ENCODE assay signal across 8 cellular contexts in genomic region chr19:45770192-45771101, GRCh38. TPM values are rescaled to one million over a fixed set of nuclear protein-coding genes. Genes with fewer than 3 reads are reported as not detected.
DNase-seq lines count a peak whose midpoint lies in the region; ATAC-seq and TF ChIP-seq lines count a peak whose summit lies in the region.

No MANE protein-coding gene starts in this region.

- ATAC-seq in HG02759 (IDR thresholded peaks at IDR 0.05; ENCODE audit: unreplicated experiment) (peak; percentile 54), left ventricle myocardium superior (peak; percentile 76)

- H3K4me1 ChIP-seq in prostate gland (replicated peaks) (peaks cover 17% of the 10 kb centered on the region), urinary bladder (ENCODE audit: insufficient read depth) (no peaks in the 10 kb centered on the region)

- H3K27me3 ChIP-seq in prostate gland (replicated peaks; ENCODE audit: insufficient read depth) = no peaks in the 10 kb centered on the region

- DNase-seq in GM12865 (ENCODE audit: low read depth) = peak; percentile 99
- DNase-seq in NCI-H1417 treated with DMSO at 0.1 percent for 48 hours (lab: John Stamatoyannopoulos, UW) = peak; percentile 87
- peak; percentile 81 to 96 (median 88) for DNase-seq in T-helper 1 cell
- DNase-seq in amygdala (lab: John Stamatoyannopoulos, UW) = peak; percentile 63 to 95 (median 86)
- DNase-seq in left ventricle myocardium superior = peak; percentile 98
- peak; percentile 98 for DNase-seq in prostate gland (ENCODE audit: low spot score)

- WGBS in prostate gland = 1% methylated on average over 36 of the region's 79 CpGs
- 1% methylated on average over 79 of the region's 79 CpGs for WGBS in urinary bladder

- TF ChIP-seq POLR2A in prostate gland (IDR thresholded peaks at IDR 0.05) = peak; percentile 68

- H3K9me3 ChIP-seq in prostate gland = no peaks in the 10 kb centered on the region

- H3K27ac ChIP-seq in prostate gland (peak overlapping the region; percentile 97 to 99), urinary bladder (ENCODE audit: low read depth) (peak overlapping the region; percentile 82)

- intact Hi-C loops in left ventricle myocardium superior (cut with micrococcal nuclease) (no loop called here), prostate gland (cut with DNase I) (no loop called here)

- no peaks in the 10 kb centered on the region for H3K36me3 ChIP-seq in prostate gland
- no peaks in the 10 kb centered on the region for H3K36me3 ChIP-seq in urinary bladder (ENCODE audit: insufficient read depth)

- H3K4me3 ChIP-seq in GM12865 (ENCODE audit: low read depth, low read length) = peak overlapping the region; percentile 62
- peak overlapping the region; percentile 79 to 83 for H3K4me3 ChIP-seq in prostate gland
- H3K4me3 ChIP-seq in urinary bladder (ENCODE audit: low read depth, low read length) = peak overlapping the region; percentile 76

- TF ChIP-seq CTCF in GM12865 (IDR thresholded peaks at IDR 0.05; ENCODE audit: insufficient read depth, low read depth, low read length, missing control alignments) (peak; percentile 87), prostate gland (IDR thresholded peaks at IDR 0.05) (peak; percentile 95 to 98 (median 96))

RNA-seq across cellular contexts. Expression of gene SIX5, which starts 1.4 kb away (rescaled TPM):
- total RNA-seq in left ventricle myocardium superior = 26.1 TPM
- total RNA-seq in prostate gland = 10 to 100 TPM; 33.7 to 37.5 TPM
- total RNA-seq in urinary bladder = 10.4 TPM
- polyA plus RNA-seq in urinary bladder = 51.1 TPM

RNA-seq across cellular contexts. Expression of gene DMPK, which starts 11.8 kb away (rescaled TPM):
- total RNA-seq in left ventricle myocardium superior (275 TPM), prostate gland (10 to 100 TPM; 52.8 to 88.2 TPM), urinary bladder (49.4 TPM)
- polyA plus RNA-seq in urinary bladder = 223 TPM

RNA-seq across cellular contexts. Expression of gene DMWD, which starts 22.2 kb away (rescaled TPM):
- 64.6 TPM for total RNA-seq in left ventricle myocardium superior
- 10 to 100 TPM; 35.5 to 96.7 TPM for total RNA-seq in prostate gland
- total RNA-seq in urinary bladder = 24.7 TPM
- 43.7 TPM for polyA plus RNA-seq in urinary bladder

RNA-seq across cellular contexts. Expression of gene MEIOSIN, which starts 37.2 kb away (rescaled TPM):
- not detected for total RNA-seq in left ventricle myocardium superior
- total RNA-seq in prostate gland = 1 to 10 TPM in 1 of 2 donors, not detected in 1; 1.8 TPM
- total RNA-seq in urinary bladder = not detected
- polyA plus RNA-seq in urinary bladder = not detected

RNA-seq across cellular contexts. Expression of gene FBXO46, which starts 39.8 kb away (rescaled TPM):
- total RNA-seq in left ventricle myocardium superior (15.4 TPM), prostate gland (10 to 100 TPM; 21.8 to 26.7 TPM), urinary bladder (4.3 TPM)
- polyA plus RNA-seq in urinary bladder = 11.0 TPM

Comparison
In these comparisons a context has a peak if more than half of its experiments do, and no peak if none do; other contexts are left out.
1. Peak in every context shown above with its lines: DNase-seq, ATAC-seq, H3K4me3 ChIP-seq and H3K27ac ChIP-seq.